8 cellular contexts compared by ENCODE assay signal in the genomic region with DNA sequence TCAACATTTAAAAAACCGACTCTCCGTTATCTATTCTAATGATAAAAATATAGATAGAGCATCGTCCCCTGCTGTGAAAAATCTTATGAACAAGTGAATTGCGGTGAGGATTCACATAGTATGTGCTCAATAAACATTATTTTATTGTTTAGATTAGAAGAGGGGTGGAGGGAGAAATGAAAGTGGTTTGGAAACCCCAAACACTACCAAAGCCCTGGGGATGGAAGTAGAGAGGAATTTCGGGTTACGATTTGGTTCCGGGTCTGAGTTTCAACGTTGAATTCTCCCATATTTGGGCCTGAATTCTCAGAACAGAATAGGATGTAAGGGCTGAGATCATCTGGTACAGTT. TPM values are rescaled to one million over a fixed set of nuclear protein-coding genes. Genes with fewer than 3 reads are reported as not detected.
A peak's percentile ranks its signal among the peaks of the same experiment; 100 is the strongest.
DNase-seq lines count a peak whose midpoint lies in the region; ATAC-seq and TF ChIP-seq lines count a peak whose summit lies in the region.

No MANE protein-coding gene starts in this region.

- intact Hi-C loops in heart right ventricle (cut with DNase I) (loop anchor here in 2 of 10 donors (2.0 to 5.0 kb wide), 2 partner anchors 16 to 45 kb away; partner anchors contain the start of gene FAM76A (in 2 of the 2)), Right ventricle myocardium inferior (cut with DNase I) (loop anchor here (2.0 to 10.0 kb wide), 3 partner anchors 16 to 52 kb away; partner anchors contain the start of gene FAM76A), mammary epithelial cell (cut with micrococcal nuclease) (loop anchor here (5.0 kb wide), 2 partner anchors 45 to 60 kb away; partner anchors contain the start of genes FAM76A and PPP1R8), vagina (cut with DNase I) (loop anchor here (5.0 kb wide), 1 partner anchor 45 kb away; the partner anchor contains the start of gene FAM76A)

- peak overlapping the region; percentile 62 for H3K9ac ChIP-seq in mammary epithelial cell (ENCODE audit: insufficient read depth, low read length)

- TF ChIP-seq CTCF in heart right ventricle (IDR thresholded peaks at IDR 0.05) (no peak), mammary epithelial cell (conservative IDR thresholded peaks at IDR 0.05 in 1 of 2, IDR thresholded peaks at IDR 0.05 in 1 of 2; ENCODE audit: extremely low read depth in 1 of 2, insufficient read depth in 1 of 2, low read depth in 1 of 2, low read length in 2 of 2) (no peak), vagina (IDR thresholded peaks at IDR 0.05) (no peak), WERI-Rb-1 (IDR thresholded peaks at IDR 0.05; ENCODE audit: low read depth, low read length) (no peak)

- CTCF ChIA-PET in mammary epithelial cell (lab: Charles Lee; ENCODE audit: low non-redundant PET) = interaction anchor here (0.6 kb wide), 2 partner anchors 14 to 103 kb away, joined by 3 to 4 read pairs; no protein-coding TSS in a partner anchor

- dilution Hi-C loops in mammary epithelial cell (cut with HindIII; ENCODE audit: low sequenced_read_pairs) = no loop called here

- H3K27ac ChIP-seq in heart right ventricle (peak overlapping the region; percentile 57 to 99 (median 95)), mammary epithelial cell (ENCODE audit: insufficient read depth, low read depth, low read length) (peak overlapping the region; percentile 62), vagina (peak overlapping the region; percentile 85), WERI-Rb-1 (no peak overlapping the region)

- 13 to 14% methylated on average over 8 of the region's 8 CpGs for WGBS in heart right ventricle, 2 donors
- WGBS in mammary epithelial cell (ENCODE audit: low coverage, missing lambda C conversion rate) = 20% methylated on average over 8 of the region's 8 CpGs

- H3K4me1 ChIP-seq in heart right ventricle (peaks cover 0 to 47% (median 27%) of the 10 kb centered on the region in 9 donors), mammary epithelial cell (ENCODE audit: insufficient read depth, low read length) (peaks cover 8% of the 10 kb centered on the region), mononuclear cell (ENCODE audit: insufficient read depth, low read length) (peaks cover 30% of the 10 kb centered on the region), vagina (peaks cover 24% of the 10 kb centered on the region)

- H2AFZ ChIP-seq in mammary epithelial cell (ENCODE audit: low read depth, low read length) = peak overlapping the region; percentile 78

- TF ChIP-seq POLR2A in vagina (IDR thresholded peaks at IDR 0.05) = no peak

- H3K9me3 ChIP-seq in heart right ventricle (no peaks in the 10 kb centered on the region), mammary epithelial cell (replicated peaks; ENCODE audit: insufficient read depth, low read length) (no peaks in the 10 kb centered on the region), mononuclear cell (ENCODE audit: low read depth, low read length) (no peaks in the 10 kb centered on the region), vagina (no peaks in the 10 kb centered on the region), WERI-Rb-1 (ENCODE audit: severe bottlenecking) (no peaks in the 10 kb centered on the region)

- H3K27me3 ChIP-seq in heart right ventricle = no peaks in the 10 kb centered on the region
- no peaks in the 10 kb centered on the region for H3K27me3 ChIP-seq in mammary epithelial cell (ENCODE audit: insufficient read depth, low read length)
- no peaks in the 10 kb centered on the region for H3K27me3 ChIP-seq in mononuclear cell (ENCODE audit: insufficient read depth, low read length)
- no peaks in the 10 kb centered on the region for H3K27me3 ChIP-seq in vagina
- H3K27me3 ChIP-seq in WERI-Rb-1 (ENCODE audit: insufficient read depth, low read depth, severe bottlenecking) = no peaks in the 10 kb centered on the region

- BruUV-seq in mammary epithelial cell (replicated peaks; lab: Mats Ljungman, UMichigan) = TSS peak; percentile 92

- ATAC-seq in heart right ventricle (no peak), Right ventricle myocardium inferior (no peak)

- in situ Hi-C loops in mammary epithelial cell (cut with MboI; ENCODE audit: low sequenced_read_pairs in 2 of 2) = no loop called here

- peak overlapping the region; percentile 8 to 100 (median 89) for H3K4me3 ChIP-seq in heart right ventricle
- peak overlapping the region; percentile 28 to 79 (median 47) for H3K4me3 ChIP-seq in mammary epithelial cell (replicated peaks in 1 of 3; ENCODE audit: insufficient read depth in 1 of 3, low read depth in 2 of 3, low read length in 3 of 3)
- H3K4me3 ChIP-seq in mononuclear cell (ENCODE audit: low read length) = peak overlapping the region; percentile 94
- H3K4me3 ChIP-seq in vagina = peak overlapping the region; percentile 77 to 98
- H3K4me3 ChIP-seq in WERI-Rb-1 (ENCODE audit: low read depth, low read length) = no peak overlapping the region; the same call in 1 of the 2 replicates

- H3K79me2 ChIP-seq in mammary epithelial cell (ENCODE audit: insufficient read depth, low read length) = peaks cover 42% of the 10 kb centered on the region

- DNase-seq in heart right ventricle (no peak), Right ventricle myocardium inferior (ENCODE audit: missing footprints) (no peak), mammary epithelial cell (no peak), vagina (ENCODE audit: extremely low spot score in 2 of 2) (no peak), T1000 (lab: John Stamatoyannopoulos, UW) (no peak), WERI-Rb-1 (no peak)
- no peak for DNase-seq in activated CD4-positive, CD25-positive, alpha-beta regulatory T cell (lab: John Stamatoyannopoulos, UW)

- H3K36me3 ChIP-seq in heart right ventricle = peaks cover 0 to 24% (median 0%) of the 10 kb centered on the region in 9 donors
- H3K36me3 ChIP-seq in mammary epithelial cell (ENCODE audit: insufficient read depth, low read length) = peaks cover 2% of the 10 kb centered on the region
- no peaks in the 10 kb centered on the region for H3K36me3 ChIP-seq in vagina
- H3K36me3 ChIP-seq in WERI-Rb-1 = peaks cover 5% of the 10 kb centered on the region; the same call in 1 of the 2 replicates

- H4K20me1 ChIP-seq in mammary epithelial cell (ENCODE audit: insufficient read depth, low read length) = no peaks in the 10 kb centered on the region

- peak overlapping the region; percentile 68 for H3K4me2 ChIP-seq in mammary epithelial cell (ENCODE audit: insufficient read depth, low read depth, low read length)

RNA-seq across cellular contexts. Expression of gene STX12, which starts 0.5 kb away (rescaled TPM):
- 10 to 100 TPM; 17.2 to 45.7 (median 22.5) TPM for total RNA-seq in heart right ventricle
- polyA plus RNA-seq in heart right ventricle = 10 to 100 TPM; 15.1 to 20.4 TPM
- 24.4 TPM for total RNA-seq in Right ventricle myocardium inferior
- total RNA-seq in mammary epithelial cell = 10 to 100 TPM; 39.1 to 59.8 TPM
- polyA plus RNA-seq in mammary epithelial cell = 13.0 TPM
- 4.2 TPM for polyA minus RNA-seq in mammary epithelial cell
- 45.4 TPM for total RNA-seq in mononuclear cell
- total RNA-seq in vagina = 34.6 TPM

RNA-seq across cellular contexts. Expression of gene FAM76A, which starts 46.8 kb away (rescaled TPM):
- total RNA-seq in heart right ventricle (10 to 100 TPM in 9 of 10 donors, 1 to 10 TPM in 1; 9.6 to 15.1 (median 13.1) TPM), Right ventricle myocardium inferior (10.6 TPM), mammary epithelial cell (10 to 100 TPM; 12.8 to 20.8 TPM), mononuclear cell (18.7 TPM), vagina (16.7 TPM)
- polyA plus RNA-seq in heart right ventricle (1 to 10 TPM; 2.8 to 5.4 TPM), mammary epithelial cell (5.7 TPM)
- 12.7 TPM for polyA minus RNA-seq in mammary epithelial cell

RNA-seq across cellular contexts. Expression of gene PPP1R8, which starts 58.0 kb away (rescaled TPM):
- total RNA-seq in heart right ventricle = 10 to 100 TPM; 19.2 to 33.4 (median 26.2) TPM
- 10 to 100 TPM; 13.9 to 24.8 TPM for polyA plus RNA-seq in heart right ventricle
- 23.9 TPM for total RNA-seq in Right ventricle myocardium inferior
- 10 to 100 TPM; 37.0 to 42.5 TPM for total RNA-seq in mammary epithelial cell
- 34.4 TPM for polyA plus RNA-seq in mammary epithelial cell
- polyA minus RNA-seq in mammary epithelial cell = 21.1 TPM
- 31.4 TPM for total RNA-seq in mononuclear cell
- total RNA-seq in vagina = 33.4 TPM
